ENCODE assay signal across 11 cellular contexts in genomic region chr14:93137864-93138263, GRCh38. TPM values are rescaled to one million over a fixed set of nuclear protein-coding genes. Genes with fewer than 3 reads are reported as not detected.
A peak's percentile ranks its signal among the peaks of the same experiment; 100 is the strongest.
DNase-seq lines count a peak whose midpoint lies in the region; ATAC-seq, FAIRE-seq and TF ChIP-seq lines count a peak whose summit lies in the region.
"Had no signal": no experiment of that assay in that cellular context is flagged by ENCODE, and none has a peak within 500 bp of the region (broad histone marks: within the 10 kb centered on the region; RNA-seq: fewer than 3 reads in every experiment).

No MANE protein-coding gene starts in this region.

- no peaks in the 10 kb centered on the region for H3K27me3 ChIP-seq in pancreas

- no peaks in the 10 kb centered on the region for H3K9me3 ChIP-seq in pancreas

- H3K4me3 ChIP-seq in HFF-Myc (replicated peaks; ENCODE audit: low read depth, low read length) (no peak overlapping the region), epithelial cell of proximal tubule (ENCODE audit: low read depth, low read length) (no peak overlapping the region), pancreas (no peak overlapping the region), foreskin fibroblast (ENCODE audit: low read depth in 1 of 2, low read length in 2 of 2) (no peak overlapping the region)

- H3K4me1 ChIP-seq in pancreas, result peaks cover 16 to 21% (median 20%) of the 10 kb centered on the region in 3 donors

- TF ChIP-seq CTCF in HFF-Myc (IDR thresholded peaks at IDR 0.05; ENCODE audit: low read depth, low read length, missing control alignments) (peak; percentile 4), epithelial cell of proximal tubule (conservative IDR thresholded peaks at IDR 0.05; ENCODE audit: low read depth, low read length) (peak; percentile 31), pancreas (IDR thresholded peaks at IDR 0.05) (peak in 1 of 4 donors; percentile 16), foreskin fibroblast (IDR thresholded peaks at IDR 0.05; ENCODE audit: low read depth, low read length) (no peak)

- FAIRE-seq in pancreas (lab: Jason Lieb, UNC), result no peak

- ATAC-seq in pancreas (peak; percentile 72 to 80 (median 78)), HG03439 (IDR thresholded peaks at IDR 0.05; ENCODE audit: unreplicated experiment) (no peak), GM21576 (IDR thresholded peaks at IDR 0.05; ENCODE audit: unreplicated experiment) (no peak)

- WGBS in pancreas, 2 donors, result 16 to 23% methylated on average over 17 of the region's 17 CpGs

- H3K27ac ChIP-seq in pancreas, result peak overlapping the region in 2 of 4 donors; percentile 46 to 52

- H3K36me3 ChIP-seq in pancreas, result no peaks in the 10 kb centered on the region

- DNase-seq in HFF-Myc (ENCODE audit: extremely low read depth, low read depth), result no peak
- DNase-seq in NCI-H748 (lab: John Stamatoyannopoulos, UW; ENCODE audit: unreplicated experiment), result peak; percentile 85
- no peak for DNase-seq in epithelial cell of proximal tubule (ENCODE audit: low read depth)
- DNase-seq in pancreas, result peak; percentile 78 to 96 (median 85)
- no peak for DNase-seq in foreskin fibroblast
- no peak for DNase-seq in posterior vena cava (ENCODE audit: low spot score)
- DNase-seq: activated CD4-positive, CD25-positive, alpha-beta regulatory T cell; MV-4-11; nucleus accumbens had no signal

- intact Hi-C loops in pancreas (cut with DNase I), result loop anchor here in 1 of 3 donors (5.0 kb wide), 1 partner anchor 186 kb away; no protein-coding TSS in a partner anchor
- intact Hi-C loops in posterior vena cava (cut with DNase I), result loop anchor here in 1 of 2 donors (2.0 kb wide), 1 partner anchor 187 kb away; no protein-coding TSS in a partner anchor

RNA-seq across cellular contexts. Expression of gene ITPK1, which starts 22.1 kb away (rescaled TPM):
- total RNA-seq in epithelial cell of proximal tubule (22.7 and 33.7 TPM in 2 replicates), pancreas (10 to 100 TPM; 31.0 to 38.3 (median 34.5) TPM), posterior vena cava (10 to 100 TPM; 50.9 to 68.6 TPM)
- 10 to 100 TPM; 23.2 to 30.4 TPM for polyA plus RNA-seq in pancreas

RNA-seq across cellular contexts. Expression of gene MOAP1, which starts 46.8 kb away (rescaled TPM):
- total RNA-seq in epithelial cell of proximal tubule (13.7 and 19.7 TPM in 2 replicates), pancreas (10 to 100 TPM in 3 of 6 donors, 1 to 10 TPM in 3; 7.9 to 12.6 (median 10.1) TPM), posterior vena cava (10 to 100 TPM; 21.7 to 21.8 TPM)
- polyA plus RNA-seq in pancreas, result 10 to 100 TPM in 1 of 2 donors, 1 to 10 TPM in 1; 8.3 to 21.4 TPM

RNA-seq across cellular contexts. Expression of gene LYSET, which starts 47.3 kb away (rescaled TPM):
- total RNA-seq in epithelial cell of proximal tubule (3.3 and 13.1 TPM in 2 replicates), pancreas (10 to 100 TPM in 2 of 6 donors, 1 to 10 TPM in 4; 6.1 to 16.6 (median 9.2) TPM), posterior vena cava (10 to 100 TPM; 13.6 to 16.3 TPM)
- 10 to 100 TPM in 1 of 2 donors, 1 to 10 TPM in 1; 8.7 to 21.2 TPM for polyA plus RNA-seq in pancreas

Comparison
In these comparisons a context has a peak if more than half of its experiments do, and no peak if none do; other contexts are left out.
1. DNase-seq: peak in NCI-H748 (single experiment) and pancreas (6 of 6); none in HFF-Myc (single experiment), epithelial cell of proximal tubule (single experiment), foreskin fibroblast (0 of 2) and posterior vena cava (single experiment).
2. ATAC-seq: peak in pancreas (4 of 4); none in HG03439 (single experiment) and GM21576 (single experiment).